8 cellular contexts compared by ENCODE assay signal in the genomic region with DNA sequence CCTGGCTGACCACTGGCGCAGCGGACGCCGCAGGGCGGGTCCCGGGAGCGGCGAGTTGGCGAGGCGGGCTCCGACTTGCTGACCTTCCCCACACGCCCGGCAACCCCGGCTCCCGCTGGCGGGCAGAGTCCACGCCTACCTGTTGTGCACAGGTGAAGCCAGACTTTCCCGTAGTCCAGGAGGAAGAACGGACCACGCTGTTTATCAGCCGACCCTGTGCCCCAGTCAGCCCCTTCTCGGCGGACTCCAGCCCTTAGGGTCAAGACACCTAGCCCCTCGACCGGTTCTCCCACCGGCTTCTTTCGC.
A peak's percentile ranks its signal among the peaks of the same experiment; 100 is the strongest.
DNase-seq lines count a peak whose midpoint lies in the region; ATAC-seq and TF ChIP-seq lines count a peak whose summit lies in the region.

No MANE protein-coding gene starts in this region.

- no peaks in the 10 kb centered on the region for H3K9me3 ChIP-seq in OCI-LY3 (ENCODE audit: insufficient read depth, low read length)

- no peak overlapping the region for H3K27ac ChIP-seq in OCI-LY3 (ENCODE audit: low read length)

- no peaks in the 10 kb centered on the region for H3K36me3 ChIP-seq in OCI-LY3 (replicated peaks; ENCODE audit: low read depth, low read length)

- in situ Hi-C loops in ACHN (cut with HindIII; ENCODE audit: low pct_ligation_motif_present, low pct_unique_long_range_greater_than_20kb, low sequenced_read_pairs) (no loop called here), GM13977 (cut with MboI; ENCODE audit: low pct_unique_long_range_greater_than_20kb, low sequenced_read_pairs, unreplicated experiment) (no loop called here)

- peak overlapping the region; percentile 56 for H2AFZ ChIP-seq in OCI-LY3 (ENCODE audit: low read depth, low read length)

- no peaks in the 10 kb centered on the region for H3K9me3 Mint-ChIP-seq in stimulated activated effector memory CD8-positive, alpha-beta T cell treated with anti-CD3 and anti-CD28 coated beads, Interleukin-12 subunit alpha, Interleukin-12 subunit beta, amount 100 ng/mL, for 72 hours

- H3K4me3 ChIP-seq in OCI-LY3 (ENCODE audit: low read length) = peak overlapping the region; percentile 90

- no peaks in the 10 kb centered on the region for H3K27me3 ChIP-seq in OCI-LY3 (ENCODE audit: low read depth, low read length)

- no peaks in the 10 kb centered on the region for H3K79me2 ChIP-seq in OCI-LY3 (ENCODE audit: low read length)

- H3K4me1 ChIP-seq in OCI-LY3 (ENCODE audit: low read length) = peaks cover 13% of the 10 kb centered on the region

- H3K36me3 Mint-ChIP-seq in stimulated activated effector memory CD8-positive, alpha-beta T cell treated with anti-CD3 and anti-CD28 coated beads, Interleukin-12 subunit alpha, Interleukin-12 subunit beta, amount 100 ng/mL, for 72 hours = peaks cover 10% of the 10 kb centered on the region

- peaks cover 31% of the 10 kb centered on the region for H3K4me1 Mint-ChIP-seq in stimulated activated effector memory CD8-positive, alpha-beta T cell treated with anti-CD3 and anti-CD28 coated beads, Interleukin-12 subunit alpha, Interleukin-12 subunit beta, amount 100 ng/mL, for 72 hours

- peak; percentile 12 for ATAC-seq in HG02981 (IDR thresholded peaks at IDR 0.05; ENCODE audit: unreplicated experiment)
- ATAC-seq in stimulated activated effector memory CD8-positive, alpha-beta T cell treated with anti-CD3 and anti-CD28 coated beads, Interleukin-12 subunit alpha, Interleukin-12 subunit beta, amount 100 ng/mL, for 72 hours = peak; percentile 2

- H3K27ac Mint-ChIP-seq in stimulated activated effector memory CD8-positive, alpha-beta T cell treated with anti-CD3 and anti-CD28 coated beads, Interleukin-12 subunit alpha, Interleukin-12 subunit beta, amount 100 ng/mL, for 72 hours = peak overlapping the region; percentile 93

- H3K4me3 Mint-ChIP-seq in stimulated activated effector memory CD8-positive, alpha-beta T cell treated with anti-CD3 and anti-CD28 coated beads, Interleukin-12 subunit alpha, Interleukin-12 subunit beta, amount 100 ng/mL, for 72 hours = peak overlapping the region; percentile 92

- peak overlapping the region; percentile 71 for H3K9ac ChIP-seq in OCI-LY3 (ENCODE audit: low read length)

- no peaks in the 10 kb centered on the region for H4K20me1 ChIP-seq in OCI-LY3 (ENCODE audit: insufficient read depth, low read length)

- TF ChIP-seq CTCF in GM13977 (IDR thresholded peaks at IDR 0.05; ENCODE audit: extremely low read depth, insufficient read depth, missing control alignments) = no peak
- no peak for TF ChIP-seq CTCF in OCI-LY3 (IDR thresholded peaks at IDR 0.05; ENCODE audit: low read depth, low read length)

- peak; percentile 61 for DNase-seq in ACHN
- peak; percentile 46 for DNase-seq in GM13977 (ENCODE audit: low spot score)
- peak; percentile 46 for DNase-seq in cerebellar cortex (ENCODE audit: low spot score)
- DNase-seq in kidney tubule cell (ENCODE audit: low spot score) = peak; percentile 81
- peak; percentile 10 to 58 for DNase-seq in stimulated activated effector memory CD8-positive, alpha-beta T cell treated with anti-CD3 and anti-CD28 coated beads, Interleukin-12 subunit alpha, Interleukin-12 subunit beta, amount 100 ng/mL, for 72 hours (ENCODE audit: low spot score in 2 of 2)
- DNase-seq in SKM-1 treated with dmso at 0.1 percent for 144 hours (lab: John Stamatoyannopoulos, UW; ENCODE audit: unreplicated experiment) = no peak

- peak overlapping the region; percentile 74 for H3K4me2 ChIP-seq in OCI-LY3 (ENCODE audit: low read length)
